Comparison of ENCODE assay signal across 22 cellular contexts in the genomic region with DNA sequence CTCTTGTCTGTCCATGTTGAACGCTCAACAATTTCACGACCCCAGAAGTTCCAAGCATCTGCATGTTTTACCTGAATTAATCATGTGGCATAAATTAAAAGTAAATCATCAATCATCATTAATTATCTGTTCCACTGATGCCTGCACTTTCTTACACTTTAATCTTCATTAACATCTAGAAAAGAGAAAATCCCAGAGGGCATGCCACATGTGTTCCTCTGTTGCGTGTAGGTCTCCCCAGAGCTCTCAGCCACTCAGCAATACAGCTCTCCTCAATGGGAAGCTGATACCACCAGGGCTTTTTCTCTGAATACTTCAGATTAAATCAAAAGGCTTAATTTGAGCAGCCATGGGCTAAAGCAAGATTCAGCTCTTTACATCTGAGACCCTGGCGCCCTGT.
"Had no signal": no experiment of that assay in that cellular context is flagged by ENCODE, and none has a peak within 500 bp of the region (broad histone marks: within the 10 kb centered on the region; RNA-seq: fewer than 3 reads in every experiment).

No MANE protein-coding gene starts in this region.

- H3K9me3 Mint-ChIP-seq: endodermal cell had no signal

- H3K27me3 Mint-ChIP-seq: effector memory CD8-positive, alpha-beta T cell; naive thymus-derived CD4-positive, alpha-beta T cell had no signal

- H3K4me3 Mint-ChIP-seq: effector memory CD8-positive, alpha-beta T cell; endodermal cell; mesothelial cell of epicardium; naive thymus-derived CD4-positive, alpha-beta T cell had no signal

- H3K27ac Mint-ChIP-seq: effector memory CD8-positive, alpha-beta T cell; endodermal cell; mesothelial cell of epicardium; naive thymus-derived CD4-positive, alpha-beta T cell had no signal

- H3K4me3 ChIP-seq: coronary artery, esophagus squamous epithelium, gastrocnemius medialis, heart right ventricle, left lung, lower lobe of right lung had no signal

- DNase-seq: effector CD8-positive, alpha-beta T cell; effector memory CD8-positive, alpha-beta T cell; endodermal cell; erythroblast; esophagus squamous epithelium; foreskin fibroblast; foreskin melanocyte; gastrocnemius medialis; glutamatergic neuron; head of caudate nucleus; heart right ventricle; hippocampal formation; left cardiac atrium; left lung; left ventricle myocardium superior; lower lobe of right lung; mesenchymal stem cell; naive thymus-derived CD4-positive, alpha-beta T cell had no signal

- H3K4me1 ChIP-seq: esophagus squamous epithelium, gastrocnemius medialis, heart right ventricle, left lung, lower lobe of right lung had no signal

- ATAC-seq: effector memory CD8-positive, alpha-beta T cell; esophagus mucosa; gastrocnemius medialis; heart right ventricle; left cardiac atrium; left lung; left ventricle myocardium superior; lower lobe of right lung; naive thymus-derived CD4-positive, alpha-beta T cell had no signal

- H3K27ac ChIP-seq: coronary artery, epithelial cell of prostate, esophagus squamous epithelium, gastrocnemius medialis, heart right ventricle, left lung, lower lobe of right lung had no signal

- H3K9me3 ChIP-seq: esophagus squamous epithelium, gastrocnemius medialis, left lung, lower lobe of right lung had no signal

- H3K27me3 ChIP-seq: esophagus squamous epithelium, heart right ventricle, left lung had no signal

- H3K4me1 Mint-ChIP-seq: naive thymus-derived CD4-positive, alpha-beta T cell had no signal

- H3K36me3 ChIP-seq: esophagus squamous epithelium, gastrocnemius medialis, heart right ventricle, left lung, lower lobe of right lung had no signal

- H3K36me3 Mint-ChIP-seq: naive thymus-derived CD4-positive, alpha-beta T cell had no signal
